In genomic region chr3:94869059-94869547, GRCh38 we compare ENCODE assay signal across 32 cellular contexts.
"Had no signal": no experiment of that assay in that cellular context is flagged by ENCODE, and none has a peak within 500 bp of the region (broad histone marks: within the 10 kb centered on the region; RNA-seq: fewer than 3 reads in every experiment).

No MANE protein-coding gene starts in this region.

- H3K27me3 ChIP-seq: adrenal gland, ascending aorta, cardiac muscle cell had no signal

- H3K4me3 ChIP-seq: adrenal gland, ascending aorta, cardiac muscle cell had no signal

- H3K27ac ChIP-seq: adrenal gland, ascending aorta, cardiac muscle cell, VCaP had no signal

- H3K4me1 ChIP-seq: adrenal gland, ascending aorta had no signal

- ATAC-seq: activated CD8-positive, alpha-beta T cell treated with anti-CD3 and anti-CD28 coated beads for 36 hours; activated naive CD4-positive, alpha-beta T cell treated with anti-CD3 and anti-CD28 coated beads, Interleukin-2, amount 50 U/mL, for 72 hours; activated T-cell treated with anti-CD3 and anti-CD28 coated beads, Interleukin-2, amount 50 U/mL, for 4 hours; activated T-cell treated with anti-CD3 and anti-CD28 coated beads, Interleukin-2, amount 50 U/mL, for 72 hours; activated T-helper 17 cell treated with anti-CD3 and anti-CD28 coated beads, Interleukin-2, amount 50 U/mL, for 72 hours had no signal

- DNase-seq: activated B cell treated with CpG ODN at 0.5 μM for 24 hours; activated CD4-positive, alpha-beta memory T cell treated with anti-CD3 and anti-CD28 coated beads for 36 hours; activated CD4-positive, alpha-beta T cell treated with anti-CD3 and anti-CD28 coated beads for 4 hours; activated CD4-positive, alpha-beta T cell treated with anti-CD3 and anti-CD28 coated beads, Interleukin-2, amount 10 ng/mL, durations not matched to agents 24 days and 14 days; activated CD4-positive, alpha-beta T cell treated with anti-CD3 and anti-CD28 coated beads, Interleukin-2, amount 50 U/mL, for 1 hour; activated CD4-positive, alpha-beta T cell treated with anti-CD3 and anti-CD28 coated beads, Interleukin-2, amount 50 U/mL, for 4 hours; activated CD4-positive, CD25-positive, alpha-beta regulatory T cell treated with anti-CD3 and anti-CD28 coated beads, Interleukin-2, amount 50 U/mL, for 72 hours; activated CD8-positive, alpha-beta memory T cell treated with anti-CD3 and anti-CD28 coated beads, Interleukin-2, amount 50 U/mL, for 4 hours; activated CD8-positive, alpha-beta T cell treated with anti-CD3 and anti-CD28 coated beads for 36 hours; activated effector memory CD4-positive, alpha-beta T cell treated with anti-CD3 and anti-CD28 coated beads, Interleukin-2, amount 50 U/mL, for 16 hours; activated gamma-delta T cell treated with Interleukin-2 at 50 U/mL for 16 hours; activated naive CD4-positive, alpha-beta T cell; activated naive CD4-positive, alpha-beta T cell treated with anti-CD3 and anti-CD28 coated beads for 36 hours; activated naive CD4-positive, alpha-beta T cell treated with anti-CD3 and anti-CD28 coated beads, Interleukin-2, amount 50 U/mL, for 16 hours; activated naive CD8-positive, alpha-beta T cell treated with anti-CD3 and anti-CD28 coated beads for 36 hours; activated T-cell treated with anti-CD3 and anti-CD28 coated beads for 4 hours; activated T-cell treated with anti-CD3 and anti-CD28 coated beads, Interleukin-2, amount 50 U/mL, for 1 hour; activated T-cell treated with anti-CD3 and anti-CD28 coated beads, Interleukin-2, amount 50 U/mL, for 4 hours; activated T-cell treated with anti-CD3 and anti-CD28 coated beads, Interleukin-2, amount 50 U/mL, for 72 hours; adrenal gland; amygdala; anterior cingulate cortex; central memory CD4-positive, alpha-beta T cell; T-helper 1 cell; T-helper 2 cell; T-helper 9 cell had no signal

- H3K9me3 ChIP-seq: adrenal gland, ascending aorta had no signal

- FAIRE-seq: bronchial epithelial cell had no signal

- H3K36me3 ChIP-seq: adrenal gland, ascending aorta, cardiac muscle cell had no signal
